1 cellular context compared by ENCODE assay signal in the genomic region with DNA sequence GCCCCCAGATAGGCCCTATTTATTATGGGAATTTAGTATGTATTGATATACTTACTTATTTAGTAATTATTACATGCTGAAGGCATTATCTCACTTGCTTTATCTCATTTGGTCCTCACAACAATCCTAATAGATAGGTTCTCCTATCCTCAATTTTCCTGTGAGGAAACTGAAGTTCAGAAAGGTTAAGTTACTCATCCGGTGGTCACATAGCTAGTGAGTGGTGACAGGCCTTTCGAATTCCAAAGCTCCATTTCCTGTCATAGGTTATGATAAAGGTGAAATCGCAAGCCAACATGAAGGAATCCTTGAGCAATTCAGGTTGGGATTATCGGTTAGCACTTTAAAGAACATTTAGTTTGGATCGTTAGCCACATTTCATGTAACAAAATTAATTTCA.
TF ChIP-seq lines count a peak whose summit lies in the region.

No MANE protein-coding gene starts in this region.

TF ChIP-seq in WTC11, 78 proteins besides CTCF, POLR2A, EP300 and RAD21 (continued from another document):
- TF ChIP-seq, protein P1, sequence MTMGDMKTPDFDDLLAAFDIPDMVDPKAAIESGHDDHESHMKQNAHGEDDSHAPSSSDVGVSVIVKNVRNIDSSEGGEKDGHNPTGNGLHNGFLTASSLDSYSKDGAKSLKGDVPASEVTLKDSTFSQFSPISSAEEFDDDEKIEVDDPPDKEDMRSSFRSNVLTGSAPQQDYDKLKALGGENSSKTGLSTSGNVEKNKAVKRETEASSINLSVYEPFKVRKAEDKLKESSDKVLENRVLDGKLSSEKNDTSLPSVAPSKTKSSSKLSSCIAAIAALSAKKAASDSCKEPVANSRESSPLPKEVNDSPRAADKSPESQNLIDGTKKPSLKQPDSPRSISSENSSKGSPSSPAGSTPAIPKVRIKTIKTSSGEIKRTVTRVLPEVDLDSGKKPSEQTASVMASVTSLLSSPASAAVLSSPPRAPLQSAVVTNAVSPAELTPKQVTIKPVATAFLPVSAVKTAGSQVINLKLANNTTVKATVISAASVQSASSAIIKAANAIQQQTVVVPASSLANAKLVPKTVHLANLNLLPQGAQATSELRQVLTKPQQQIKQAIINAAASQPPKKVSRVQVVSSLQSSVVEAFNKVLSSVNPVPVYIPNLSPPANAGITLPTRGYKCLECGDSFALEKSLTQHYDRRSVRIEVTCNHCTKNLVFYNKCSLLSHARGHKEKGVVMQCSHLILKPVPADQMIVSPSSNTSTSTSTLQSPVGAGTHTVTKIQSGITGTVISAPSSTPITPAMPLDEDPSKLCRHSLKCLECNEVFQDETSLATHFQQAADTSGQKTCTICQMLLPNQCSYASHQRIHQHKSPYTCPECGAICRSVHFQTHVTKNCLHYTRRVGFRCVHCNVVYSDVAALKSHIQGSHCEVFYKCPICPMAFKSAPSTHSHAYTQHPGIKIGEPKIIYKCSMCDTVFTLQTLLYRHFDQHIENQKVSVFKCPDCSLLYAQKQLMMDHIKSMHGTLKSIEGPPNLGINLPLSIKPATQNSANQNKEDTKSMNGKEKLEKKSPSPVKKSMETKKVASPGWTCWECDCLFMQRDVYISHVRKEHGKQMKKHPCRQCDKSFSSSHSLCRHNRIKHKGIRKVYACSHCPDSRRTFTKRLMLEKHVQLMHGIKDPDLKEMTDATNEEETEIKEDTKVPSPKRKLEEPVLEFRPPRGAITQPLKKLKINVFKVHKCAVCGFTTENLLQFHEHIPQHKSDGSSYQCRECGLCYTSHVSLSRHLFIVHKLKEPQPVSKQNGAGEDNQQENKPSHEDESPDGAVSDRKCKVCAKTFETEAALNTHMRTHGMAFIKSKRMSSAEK (CRISPR knock-in tag; IDR thresholded peaks at IDR 0.05; ENCODE audit: borderline replicate concordance), result no peak
- TF ChIP-seq CREM (CRISPR knock-in tag; IDR thresholded peaks at IDR 0.05) (no peak), USF1 (CRISPR knock-in tag; IDR thresholded peaks at IDR 0.05) (no peak), TP53 (CRISPR knock-in tag; IDR thresholded peaks at IDR 0.05) (no peak), ZNF671 (CRISPR knock-in tag; IDR thresholded peaks at IDR 0.05) (no peak)
- TF ChIP-seq, protein P2, sequence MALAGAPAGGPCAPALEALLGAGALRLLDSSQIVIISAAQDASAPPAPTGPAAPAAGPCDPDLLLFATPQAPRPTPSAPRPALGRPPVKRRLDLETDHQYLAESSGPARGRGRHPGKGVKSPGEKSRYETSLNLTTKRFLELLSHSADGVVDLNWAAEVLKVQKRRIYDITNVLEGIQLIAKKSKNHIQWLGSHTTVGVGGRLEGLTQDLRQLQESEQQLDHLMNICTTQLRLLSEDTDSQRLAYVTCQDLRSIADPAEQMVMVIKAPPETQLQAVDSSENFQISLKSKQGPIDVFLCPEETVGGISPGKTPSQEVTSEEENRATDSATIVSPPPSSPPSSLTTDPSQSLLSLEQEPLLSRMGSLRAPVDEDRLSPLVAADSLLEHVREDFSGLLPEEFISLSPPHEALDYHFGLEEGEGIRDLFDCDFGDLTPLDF (CRISPR knock-in tag; IDR thresholded peaks at IDR 0.05), result no peak
TF ChIP-seq in WTC11: peak in this region for 0.
